9 cellular contexts compared by ENCODE assay signal in the genomic region with DNA sequence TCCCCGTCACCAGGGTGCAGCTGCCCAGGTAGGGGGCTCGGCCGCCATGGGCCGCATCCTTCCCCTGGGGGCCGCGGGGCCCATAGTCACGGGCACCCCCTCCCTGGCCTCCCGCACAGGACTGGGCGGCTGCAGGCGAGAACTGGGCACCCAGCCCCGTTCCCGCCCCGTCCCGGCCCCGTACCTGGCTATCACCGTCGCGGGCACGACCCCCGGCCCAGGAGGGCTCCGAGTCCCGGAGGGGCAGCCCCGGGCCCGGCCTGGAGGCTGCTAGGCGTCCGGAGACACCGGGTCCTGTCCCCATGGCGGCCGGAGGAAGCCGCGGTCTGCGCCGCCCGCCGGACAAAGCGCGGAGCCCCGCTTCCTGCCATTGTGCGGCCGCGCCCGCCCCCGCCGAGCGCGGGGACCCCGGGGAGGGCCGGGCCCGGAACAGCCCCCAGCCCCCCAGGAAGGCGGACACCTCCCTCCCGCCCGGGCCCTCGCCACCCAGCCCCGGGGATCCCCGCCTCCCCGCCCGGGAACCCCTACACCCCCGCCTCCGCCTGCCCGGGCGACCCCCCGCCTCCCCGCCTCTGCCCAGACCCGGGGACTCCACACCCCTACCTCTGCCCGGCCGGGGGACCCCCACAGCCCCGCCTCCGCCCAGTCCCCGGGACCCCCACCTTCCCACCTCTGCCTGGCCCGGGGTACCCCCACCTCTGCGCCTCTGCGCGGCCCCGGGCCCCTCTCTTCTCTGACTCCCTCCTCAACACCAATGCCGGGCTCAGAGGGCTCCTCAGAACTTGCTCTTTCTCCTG. TPM values are rescaled to one million over a fixed set of nuclear protein-coding genes. Genes with fewer than 3 reads are reported as not detected.
DNase-seq lines count a peak whose midpoint lies in the region; ATAC-seq and TF ChIP-seq lines count a peak whose summit lies in the region.
"Had no signal": no experiment of that assay in that cellular context is flagged by ENCODE, and none has a peak within 500 bp of the region (broad histone marks: within the 10 kb centered on the region; RNA-seq: fewer than 3 reads in every experiment).

No MANE protein-coding gene starts in this region.

- H3K4me2 ChIP-seq in BLaER1 (peak overlapping the region; percentile 70), parathyroid adenoma (ENCODE audit: low read length) (no peak overlapping the region)

- H3K27me3 ChIP-seq in BLaER1: peaks cover 63% of the 10 kb centered on the region
- peaks cover 6% of the 10 kb centered on the region for H3K27me3 ChIP-seq in parathyroid adenoma (ENCODE audit: control insufficient read depth, insufficient read depth, low read length)
- H3K27me3 ChIP-seq in BE2C: peaks cover 13% of the 10 kb centered on the region
- 0 out of 2 replicates have a peak, but pooled peaks cover 2% of the 10 kb centered on the region for H3K27me3 ChIP-seq in SJCRH30

- peaks cover 14% of the 10 kb centered on the region for H3K4me1 Mint-ChIP-seq in glutamatergic neuron (ENCODE audit: low read depth, unreplicated experiment)

- peak overlapping the region; percentile 54 for H3K4me3 ChIP-seq in BLaER1
- H3K4me3 ChIP-seq in parathyroid adenoma (ENCODE audit: low read depth, low read length): no peak overlapping the region
- H3K4me3 ChIP-seq in BE2C (ENCODE audit: low read depth, low read length): no peak overlapping the region
- no peak overlapping the region for H3K4me3 ChIP-seq in SJCRH30

- peaks cover 5% of the 10 kb centered on the region for H3K27me3 Mint-ChIP-seq in glutamatergic neuron (ENCODE audit: unreplicated experiment)

- no peak overlapping the region for H3K27ac Mint-ChIP-seq in glutamatergic neuron (ENCODE audit: unreplicated experiment)

- H3K9me3 ChIP-seq in BLaER1: no peaks in the 10 kb centered on the region
- H3K9me3 ChIP-seq in parathyroid adenoma (ENCODE audit: control insufficient read depth, low read length): no peaks in the 10 kb centered on the region
- H3K9me3 ChIP-seq in BE2C: no peaks in the 10 kb centered on the region
- no peaks in the 10 kb centered on the region for H3K9me3 ChIP-seq in SJCRH30 (replicated peaks)

- H3K9me3 Mint-ChIP-seq in glutamatergic neuron (ENCODE audit: unreplicated experiment): peaks cover 1% of the 10 kb centered on the region

- H3K4me3 Mint-ChIP-seq in glutamatergic neuron (ENCODE audit: unreplicated experiment): peak overlapping the region; percentile 73

- peak; percentile 67 for DNase-seq in glutamatergic neuron
- no peak for DNase-seq in BE2C
- no peak for DNase-seq in GM20000 (ENCODE audit: low spot score)
- no peak for DNase-seq in SJCRH30
- DNase-seq: activated CD4-positive, alpha-beta T cell treated with anti-CD3 and anti-CD28 coated beads, Interleukin-2, amount 50 U/mL, for 48 hours had no signal

- no peaks in the 10 kb centered on the region for H3K36me3 ChIP-seq in BLaER1
- H3K36me3 ChIP-seq in parathyroid adenoma (ENCODE audit: control insufficient read depth, insufficient read depth, low read length): no peaks in the 10 kb centered on the region
- H3K36me3 ChIP-seq in BE2C: no peaks in the 10 kb centered on the region
- no peaks in the 10 kb centered on the region for H3K36me3 ChIP-seq in SJCRH30

- peaks cover 58% of the 10 kb centered on the region for H4K20me1 ChIP-seq in BLaER1

- H3K9ac ChIP-seq in BLaER1 (no peak overlapping the region), parathyroid adenoma (no peak overlapping the region)

- TF ChIP-seq CTCF in VCaP (conservative IDR thresholded peaks at IDR 0.05) (no peak), glutamatergic neuron (IDR thresholded peaks at IDR 0.05; ENCODE audit: partially characterized antibody, unreplicated experiment) (no peak), parathyroid adenoma (IDR thresholded peaks at IDR 0.05) (no peak), BE2C (IDR thresholded peaks at IDR 0.05; ENCODE audit: low read depth, low read length) (no peak), GM20000 (IDR thresholded peaks at IDR 0.05; ENCODE audit: extremely low read depth, missing control alignments) (no peak)

- H3K36me3 Mint-ChIP-seq in glutamatergic neuron (ENCODE audit: unreplicated experiment): no peaks in the 10 kb centered on the region

- peaks cover 35% of the 10 kb centered on the region for H3K4me1 ChIP-seq in BLaER1
- H3K4me1 ChIP-seq in parathyroid adenoma: no peaks in the 10 kb centered on the region
- H3K4me1 ChIP-seq in BE2C: peaks cover 10% of the 10 kb centered on the region; the same call in 1 of the 2 replicates
- peaks cover 14% of the 10 kb centered on the region for H3K4me1 ChIP-seq in SJCRH30

- H3K27ac ChIP-seq in BLaER1 (no peak overlapping the region), VCaP (peak overlapping the region; percentile 45; the same call in 1 of the 2 replicates), parathyroid adenoma (no peak overlapping the region), SJCRH30 (no peak overlapping the region)

- H3K79me2 ChIP-seq in parathyroid adenoma: no peaks in the 10 kb centered on the region

- no peak for ATAC-seq in HG02938 (IDR thresholded peaks at IDR 0.05; ENCODE audit: unreplicated experiment)

- peak overlapping the region; percentile 50 for H2AFZ ChIP-seq in parathyroid adenoma

RNA-seq across cellular contexts. Expression of gene PLEKHG5, which starts 6.1 kb away (rescaled TPM):
- total RNA-seq in glutamatergic neuron (ENCODE audit: unreplicated experiment): 53.0 TPM
- polyA plus RNA-seq in BE2C (2012; ENCODE audit: insufficient read depth, insufficient read length, low read depth): 14.3 TPM
- total RNA-seq in SJCRH30 (2014; rRNA removed; shearing (Covaris generic)): 3.7 and 5.3 TPM in 2 replicates

RNA-seq across cellular contexts. Expression of gene TNFRSF25, which starts 19.4 kb away (rescaled TPM):
- total RNA-seq in glutamatergic neuron (ENCODE audit: unreplicated experiment): 47.5 TPM
- 6.8 TPM for polyA plus RNA-seq in BE2C (2012; ENCODE audit: insufficient read depth, insufficient read length, low read depth)
- 4.1 and 4.6 TPM in 2 replicates for total RNA-seq in SJCRH30 (2014; rRNA removed; shearing (Covaris generic))
